Comparison of ENCODE assay signal across 16 cellular contexts in the genomic region with DNA sequence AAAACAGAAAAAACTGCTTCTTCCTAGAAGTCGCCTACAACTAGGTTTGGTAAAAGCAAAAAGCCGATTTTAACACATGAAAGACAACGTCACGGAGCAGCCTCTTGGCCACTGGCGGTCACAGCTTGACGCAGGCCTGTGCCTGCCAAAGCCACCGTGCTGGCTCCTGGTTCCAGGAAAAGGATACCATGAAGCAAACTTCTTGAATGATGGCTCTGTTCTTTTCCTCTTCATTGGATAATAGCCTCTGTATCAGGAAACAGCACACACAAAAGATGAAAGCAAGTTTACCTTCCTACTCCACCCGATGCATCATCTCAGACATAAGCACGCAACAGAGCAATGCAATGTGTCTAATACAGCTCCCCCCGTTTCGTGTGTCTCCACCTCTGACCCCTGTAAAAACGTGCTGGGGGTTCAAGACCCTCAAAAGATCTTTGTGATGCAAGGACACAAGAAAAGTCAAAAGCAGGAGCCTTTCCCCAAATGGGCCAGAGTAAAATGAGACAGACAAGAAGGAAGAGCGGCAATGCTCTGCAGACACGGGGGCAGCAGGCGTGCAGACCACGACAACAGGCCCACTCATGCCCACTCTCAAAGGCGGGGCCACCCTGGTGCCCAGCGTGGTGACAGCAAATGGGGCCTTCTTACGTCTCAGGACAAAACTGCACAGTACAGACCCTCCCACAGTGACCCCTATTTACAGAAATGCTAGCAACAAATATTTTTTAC. TPM values are rescaled to one million over a fixed set of nuclear protein-coding genes. Genes with fewer than 3 reads are reported as not detected.
DNase-seq lines count a peak whose midpoint lies in the region; ATAC-seq, FAIRE-seq and TF ChIP-seq lines count a peak whose summit lies in the region.
"Had no signal": no experiment of that assay in that cellular context is flagged by ENCODE, and none has a peak within 500 bp of the region (broad histone marks: within the 10 kb centered on the region; RNA-seq: fewer than 3 reads in every experiment).

No MANE protein-coding gene starts in this region.

- TF ChIP-seq POLR2A in testis (IDR thresholded peaks at IDR 0.05) = no peak

- DNase-seq in DMS153 (lab: John Stamatoyannopoulos, UW) = peak; percentile 4
- DNase-seq in DMS153 treated with DMSO at 0.1 percent for 48 hours (lab: John Stamatoyannopoulos, UW; ENCODE audit: unreplicated experiment) = no peak
- peak; percentile 78 for DNase-seq in bronchial epithelial cell (ENCODE audit: low read depth)
- DNase-seq in left lung = peak; percentile 13 to 69
- DNase-seq in testis = peak; percentile 82
- DNase-seq in ecto neural progenitor cell (ENCODE audit: low spot score) = no peak
- no peak for DNase-seq in mucosa of gallbladder (ENCODE audit: low spot score)
- DNase-seq: activated CD4-positive, alpha-beta T cell treated with anti-CD3 and anti-CD28 coated beads for 36 hours; DMS79 treated with DMSO at 0.1 percent for 48 hours; NCI-H1092; SHP77 treated with DMSO at 0.1 percent for 48 hours; stimulated activated naive CD8-positive, alpha-beta T cell treated with anti-CD3 and anti-CD28 coated beads, Interleukin-15, amount 100 ng/mL, for 72 hours; T1000 had no signal

- TF ChIP-seq CTCF in bronchial epithelial cell (IDR thresholded peaks at IDR 0.05; ENCODE audit: insufficient read depth, low read length, severe bottlenecking) = no peak
- no peak for TF ChIP-seq CTCF in left lung (IDR thresholded peaks at IDR 0.05)
- TF ChIP-seq CTCF in testis (IDR thresholded peaks at IDR 0.05) = no peak

- FAIRE-seq in bronchial epithelial cell (lab: Jason Lieb, UNC) = peak; percentile 76

- intact Hi-C loops in left lung (cut with DNase I) (no loop called here), testis (cut with DNase I; ENCODE audit: low total_unique reads) (no loop called here)

- no peak for ATAC-seq in left lung
- no peak for ATAC-seq in HG03196 (IDR thresholded peaks at IDR 0.05; ENCODE audit: unreplicated experiment)
- ATAC-seq: activated CD4-positive, alpha-beta T cell treated with anti-CD3 and anti-CD28 coated beads for 36 hours; stimulated activated naive CD8-positive, alpha-beta T cell treated with anti-CD3 and anti-CD28 coated beads, Interleukin-15, amount 100 ng/mL, for 72 hours had no signal

- WGBS in testis, 2 donors = 71 to 76% methylated on average over 19 of the region's 19 CpGs

- peaks cover 16% of the 10 kb centered on the region for H3K36me3 ChIP-seq in bronchial epithelial cell (ENCODE audit: control insufficient read depth, insufficient read depth, low read length)
- peaks cover 0 to 53% of the 10 kb centered on the region in 2 donors for H3K36me3 ChIP-seq in left lung
- H3K36me3 ChIP-seq in testis (ENCODE audit: low read depth, missing control alignments) = no peaks in the 10 kb centered on the region

- peaks cover 4 to 26% of the 10 kb centered on the region in 2 donors for H3K4me1 ChIP-seq in left lung
- H3K4me1 ChIP-seq in testis = peaks cover 23% of the 10 kb centered on the region

- H3K27me3 ChIP-seq in bronchial epithelial cell (ENCODE audit: control insufficient read depth, insufficient read depth, low read length) (no peaks in the 10 kb centered on the region), left lung (no peaks in the 10 kb centered on the region), testis (no peaks in the 10 kb centered on the region)
- H3K27me3 ChIP-seq: neutrophil had no signal

- H3K4me3 ChIP-seq in bronchial epithelial cell (ENCODE audit: low read depth, low read length) = no peak overlapping the region
- no peak overlapping the region for H3K4me3 ChIP-seq in left lung
- no peak overlapping the region for H3K4me3 ChIP-seq in testis

- H3K9me3 ChIP-seq in left lung (no peaks in the 10 kb centered on the region), testis (no peaks in the 10 kb centered on the region)
- H3K9me3 ChIP-seq: neutrophil had no signal

- peak overlapping the region; percentile 65 to 79 for H3K27ac ChIP-seq in left lung
- peak overlapping the region; percentile 64 to 72 for H3K27ac ChIP-seq in testis
- H3K27ac ChIP-seq: 22Rv1, neutrophil had no signal

RNA-seq across cellular contexts. Expression of gene GAK, which starts 19.4 kb away (rescaled TPM):
- 52.9 and 77.1 TPM in 2 replicates for total RNA-seq in bronchial epithelial cell
- 100 to 1,000 TPM; 109 to 121 TPM for total RNA-seq in left lung
- total RNA-seq in testis = 100 to 1,000 TPM; 226 to 229 TPM
- 130 TPM for polyA plus RNA-seq in testis (ENCODE audit: insufficient read depth, low read depth, low replicate concordance)
- 151 TPM for total RNA-seq in mucosa of gallbladder

RNA-seq across cellular contexts. Expression of gene TMEM175, which starts 19.5 kb away (rescaled TPM):
- total RNA-seq in bronchial epithelial cell (3.4 and 10.9 TPM in 2 replicates), left lung (10 to 100 TPM; 29.9 to 31.5 TPM), testis (10 to 100 TPM; 69.2 to 88.2 TPM), mucosa of gallbladder (48.8 TPM)
- 50.5 TPM for polyA plus RNA-seq in testis (ENCODE audit: insufficient read depth, low read depth, low replicate concordance)

Comparison
In these comparisons a context has a peak if more than half of its experiments do, and no peak if none do; other contexts are left out.
1. DNase-seq: peak in DMS153 (single experiment), bronchial epithelial cell (single experiment), left lung (2 of 2) and testis (single experiment); none in DMS153 treated with DMSO at 0.1 percent for 48 hours (single experiment), ecto neural progenitor cell (single experiment) and mucosa of gallbladder (single experiment).